8 cellular contexts compared by ENCODE assay signal in the genomic region with DNA sequence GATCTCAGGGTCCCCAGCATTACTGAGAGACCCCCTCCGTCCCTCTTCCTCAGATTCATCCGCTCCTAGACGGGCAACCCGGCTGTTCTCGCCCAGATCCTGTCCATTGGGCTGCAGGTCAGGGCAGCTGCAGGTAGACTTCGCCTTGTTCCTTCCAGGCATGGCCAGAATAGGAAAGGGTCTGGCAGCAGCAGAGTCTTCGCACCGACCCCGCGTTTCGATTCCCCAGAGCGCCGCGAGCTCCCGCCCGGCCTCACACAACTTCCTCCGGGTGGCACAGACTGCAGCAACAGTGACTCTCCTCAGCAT. TPM values are rescaled to one million over a fixed set of nuclear protein-coding genes. Genes with fewer than 3 reads are reported as not detected.
DNase-seq lines count a peak whose midpoint lies in the region; ATAC-seq and TF ChIP-seq lines count a peak whose summit lies in the region.

No MANE protein-coding gene starts in this region.

- intact Hi-C loops in Right ventricle myocardium inferior (cut with DNase I): loop anchor here (5.0 kb wide), 1 partner anchor 179 kb away; a partner anchor contains a TSS
- intact Hi-C loops in OCI-LY7 (cut with micrococcal nuclease; ENCODE audit: unreplicated experiment): loop anchor here (5.0 to 10.0 kb wide), 2 partner anchors 361 to 913 kb away; a partner anchor contains a TSS

- H3K36me3 ChIP-seq in cardiac muscle cell (no peaks in the 10 kb centered on the region), OCI-LY7 (ENCODE audit: insufficient read depth, low read length) (peaks cover 20% of the 10 kb centered on the region), iPS-18a (ENCODE audit: control insufficient read depth, low read depth, low read length) (no peaks in the 10 kb centered on the region), urinary bladder (ENCODE audit: insufficient read depth) (no peaks in the 10 kb centered on the region)

- POLR2A ChIA-PET in OCI-LY7 (lab: Charles Lee): interaction anchor here (0.5 to 1.1 kb wide), 4 partner anchors 9 to 269 kb away, joined by 3 to 4 read pairs (median 4); no protein-coding TSS in a partner anchor

- H3K9ac ChIP-seq in iPS-18a (ENCODE audit: low read length): peak overlapping the region; percentile 98

- peaks cover 23% of the 10 kb centered on the region for H3K36me3 Mint-ChIP-seq in T-helper 2 cell treated with Interferon-gamma antibody and Interleukin-4, amounts not matched to agents 5 μg/mL and 100 μg/mL, for 36 hours (ENCODE audit: low read depth)
- peaks cover 9% of the 10 kb centered on the region for H3K36me3 Mint-ChIP-seq in effector memory CD8-positive, alpha-beta T cell (ENCODE audit: insufficient read depth)

- peaks cover 7% of the 10 kb centered on the region for H3K27me3 Mint-ChIP-seq in T-helper 2 cell treated with Interferon-gamma antibody and Interleukin-4, amounts not matched to agents 5 μg/mL and 100 μg/mL, for 36 hours (ENCODE audit: low read depth)
- peaks cover 9 to 15% of the 10 kb centered on the region in 2 donors for H3K27me3 Mint-ChIP-seq in effector memory CD8-positive, alpha-beta T cell

- no peaks in the 10 kb centered on the region for H3K9me2 ChIP-seq in OCI-LY7 (ENCODE audit: insufficient read depth, low read length)

- BruUV-seq in OCI-LY7 (replicated peaks; lab: Mats Ljungman, UMichigan): no TSS peak

- H3K9me3 Mint-ChIP-seq in T-helper 2 cell treated with Interferon-gamma antibody and Interleukin-4, amounts not matched to agents 5 μg/mL and 100 μg/mL, for 36 hours: no peaks in the 10 kb centered on the region
- no peaks in the 10 kb centered on the region for H3K9me3 Mint-ChIP-seq in effector memory CD8-positive, alpha-beta T cell

- H3K27me3 ChIP-seq in cardiac muscle cell (peaks cover 26% of the 10 kb centered on the region), iPS-18a (ENCODE audit: control insufficient read depth, insufficient read depth, low read length) (no peaks in the 10 kb centered on the region)

- CTCF ChIA-PET in OCI-LY7 (lab: Charles Lee; ENCODE audit: unreplicated experiment): no interaction called here

- H3K4me3 ChIP-seq in cardiac muscle cell (peak overlapping the region; percentile 69), OCI-LY7 (ENCODE audit: low read depth, low read length, poor library complexity, severe bottlenecking) (peak overlapping the region; percentile 88), iPS-18a (ENCODE audit: low read length) (peak overlapping the region; percentile 98), urinary bladder (ENCODE audit: low read depth, low read length) (peak overlapping the region; percentile 76)

- DNase-seq in cardiac muscle cell (ENCODE audit: low read depth in 1 of 2, low spot score in 1 of 2): no peak
- no peak for DNase-seq in Right ventricle myocardium inferior (ENCODE audit: missing footprints)
- DNase-seq in OCI-LY7 (ENCODE audit: low spot score): no peak
- DNase-seq in Kasumi-1 (lab: John Stamatoyannopoulos, UW): no peak
- DNase-seq in T-helper 2 cell treated with Interferon-gamma antibody and Interleukin-4, amounts not matched to agents 5 μg/mL and 100 μg/mL, for 36 hours (ENCODE audit: low spot score): no peak
- no peak for DNase-seq in effector memory CD8-positive, alpha-beta T cell

- WGBS in urinary bladder: under 1% methylated on average over 17 of the region's 17 CpGs

- H3K4me1 Mint-ChIP-seq in T-helper 2 cell treated with Interferon-gamma antibody and Interleukin-4, amounts not matched to agents 5 μg/mL and 100 μg/mL, for 36 hours (ENCODE audit: low read depth): peaks cover 33% of the 10 kb centered on the region
- H3K4me1 Mint-ChIP-seq in effector memory CD8-positive, alpha-beta T cell (ENCODE audit: low read depth in 2 of 2): peaks cover 16 to 20% of the 10 kb centered on the region in 2 donors

- H2AFZ ChIP-seq in OCI-LY7 (ENCODE audit: low read length): peak overlapping the region; percentile 48

- H4K20me1 ChIP-seq in OCI-LY7 (ENCODE audit: insufficient read depth, low read length): peaks cover 18% of the 10 kb centered on the region; the same call in 1 of the 2 replicates

- peak overlapping the region; percentile 99 for H3K27ac ChIP-seq in cardiac muscle cell
- peak overlapping the region; percentile 71 for H3K27ac ChIP-seq in OCI-LY7 (ENCODE audit: low read depth, low read length, poor library complexity, severe bottlenecking)
- peak overlapping the region; percentile 96 for H3K27ac ChIP-seq in iPS-18a (ENCODE audit: low read length)
- peak overlapping the region; percentile 94 for H3K27ac ChIP-seq in urinary bladder (ENCODE audit: low read depth)

- TF ChIP-seq CTCF in cardiac muscle cell (IDR thresholded peaks at IDR 0.05; ENCODE audit: low read depth, low read length): no peak
- no peak for TF ChIP-seq CTCF in OCI-LY7 (conservative IDR thresholded peaks at IDR 0.05; ENCODE audit: low read length)

- H3K79me2 ChIP-seq in OCI-LY7 (ENCODE audit: insufficient read depth, low read depth, low read length): peaks cover 52% of the 10 kb centered on the region

- H3K27ac Mint-ChIP-seq in T-helper 2 cell treated with Interferon-gamma antibody and Interleukin-4, amounts not matched to agents 5 μg/mL and 100 μg/mL, for 36 hours: no peak overlapping the region
- no peak overlapping the region for H3K27ac Mint-ChIP-seq in effector memory CD8-positive, alpha-beta T cell

- H3K4me1 ChIP-seq in cardiac muscle cell (ENCODE audit: low read depth) (peaks cover 13% of the 10 kb centered on the region), OCI-LY7 (ENCODE audit: insufficient read depth, low read length, poor library complexity, severe bottlenecking) (peaks cover 30% of the 10 kb centered on the region), iPS-18a (ENCODE audit: control insufficient read depth, low read depth, low read length) (peaks cover 8% of the 10 kb centered on the region), urinary bladder (ENCODE audit: insufficient read depth) (peaks cover 1% of the 10 kb centered on the region)

- no peak overlapping the region for H3K4me3 Mint-ChIP-seq in T-helper 2 cell treated with Interferon-gamma antibody and Interleukin-4, amounts not matched to agents 5 μg/mL and 100 μg/mL, for 36 hours
- H3K4me3 Mint-ChIP-seq in effector memory CD8-positive, alpha-beta T cell: no peak overlapping the region

- peak overlapping the region; percentile 79 for H3K4me2 ChIP-seq in OCI-LY7 (ENCODE audit: low read length)

- ATAC-seq in Right ventricle myocardium inferior: no peak
- ATAC-seq in effector memory CD8-positive, alpha-beta T cell (replicated peaks): no peak

- H3K9me3 ChIP-seq in cardiac muscle cell (ENCODE audit: low read depth) (no peaks in the 10 kb centered on the region), OCI-LY7 (ENCODE audit: low read length) (no peaks in the 10 kb centered on the region), iPS-18a (ENCODE audit: control insufficient read depth, low read depth, low read length) (no peaks in the 10 kb centered on the region)

RNA-seq across cellular contexts. Expression of a gene that starts 0.3 kb away (rescaled TPM):
- total RNA-seq in cardiac muscle cell (34.4 and 51.3 TPM in 2 replicates), Right ventricle myocardium inferior (146 TPM), OCI-LY7 (2022) (156 and 162 TPM in 2 replicates), urinary bladder (108 TPM)
- polyA plus RNA-seq in cardiac muscle cell (109 and 113 TPM in 2 replicates), urinary bladder (62.3 TPM)
- total RNA-seq in OCI-LY7 (2014; rRNA removed; shearing (Covaris generic)): 48.0 TPM in 2 replicates
